Comparison of ENCODE assay signal across 8 cellular contexts in the genomic region with DNA sequence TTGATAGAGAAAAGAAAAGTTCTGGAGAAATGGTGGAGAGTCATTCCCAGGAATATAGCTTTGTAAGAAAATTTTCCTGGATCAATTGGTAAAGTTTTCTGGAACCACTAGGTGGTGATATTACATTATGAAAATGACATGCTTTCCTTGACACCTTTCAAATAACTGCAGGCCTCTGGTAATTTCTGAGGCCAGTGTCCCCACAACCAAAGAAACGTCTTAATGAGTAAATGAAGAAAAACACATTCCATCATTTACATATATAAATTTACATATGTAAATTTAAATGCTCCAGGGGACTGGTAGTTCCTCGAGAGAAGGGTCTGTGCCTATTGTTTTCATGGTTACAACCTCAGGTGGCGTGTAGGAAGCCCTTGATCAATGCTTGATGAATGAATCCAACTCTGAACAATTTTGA. TPM values are rescaled to one million over a fixed set of nuclear protein-coding genes. Genes with fewer than 3 reads are reported as not detected.
DNase-seq lines count a peak whose midpoint lies in the region; ATAC-seq and TF ChIP-seq lines count a peak whose summit lies in the region.

No MANE protein-coding gene starts in this region.

- POLR2A ChIA-PET in SK-N-SH (lab: Yijun Ruan, JAX) = interaction anchor here (1.4 kb wide), 1 partner anchor 113 kb away, joined by 3 read pairs; no protein-coding TSS in a partner anchor

- H3K27me3 ChIP-seq in SK-N-SH (ENCODE audit: insufficient read depth) = no peaks in the 10 kb centered on the region
- no peaks in the 10 kb centered on the region for H3K27me3 ChIP-seq in neural progenitor cell

- 64% methylated on average over 3 of the region's 3 CpGs for WGBS in SK-N-SH (ENCODE audit: low lambda C conversion rate)

- no peak overlapping the region for H3K27ac ChIP-seq in SK-N-SH (ENCODE audit: low read depth in 2 of 2, low read length in 1 of 2)
- H3K27ac ChIP-seq in neural progenitor cell = no peak overlapping the region

- no peak overlapping the region for H3K4me3 Mint-ChIP-seq in neural progenitor cell
- no peak overlapping the region for H3K4me3 Mint-ChIP-seq in T-helper 17 cell

- H3K27me3 Mint-ChIP-seq in neural progenitor cell (ENCODE audit: insufficient read depth, low read depth) = peaks cover 3% of the 10 kb centered on the region
- H3K27me3 Mint-ChIP-seq in T-helper 17 cell = no peaks in the 10 kb centered on the region

- DNase-seq in NCI-H510A treated with DMSO at 0.1 percent for 48 hours (lab: John Stamatoyannopoulos, UW) (peak; percentile 82), NCI-H510A (lab: John Stamatoyannopoulos, UW) (no peak), HuH-7 (ENCODE audit: low spot score) (peak; percentile 69), SK-N-SH (peak; percentile 72), fibroblast of mammary gland (ENCODE audit: low read depth) (peak; percentile 67), neural progenitor cell (ENCODE audit: low spot score) (peak; percentile 50), T-helper 17 cell (no peak), RPMI8226 (no peak)

- no peaks in the 10 kb centered on the region for H3K9me3 Mint-ChIP-seq in neural progenitor cell

- H3K9ac ChIP-seq in SK-N-SH = no peak overlapping the region
- no peak overlapping the region for H3K9ac ChIP-seq in neural progenitor cell

- H3K36me3 Mint-ChIP-seq in neural progenitor cell = no peaks in the 10 kb centered on the region
- H3K36me3 Mint-ChIP-seq in T-helper 17 cell (ENCODE audit: low read depth) = no peaks in the 10 kb centered on the region

- H2AFZ ChIP-seq in SK-N-SH (ENCODE audit: low read depth) (no peak overlapping the region), neural progenitor cell (replicated peaks) (no peak overlapping the region)

- CTCF ChIA-PET in SK-N-SH (lab: Yijun Ruan, JAX) = interaction anchor here (0.6 to 9.9 kb wide), 55 partner anchors 9 to 227 kb away, joined by 3 to 449 read pairs (median 5); a partner anchor contains a TSS

- no peak for ATAC-seq in T-helper 17 cell

- H3K9me2 ChIP-seq in SK-N-SH = no peaks in the 10 kb centered on the region

- peak; percentile 94 for TF ChIP-seq RAD21 in SK-N-SH (IDR thresholded peaks at IDR 0.05; ENCODE audit: low read length)

- H3K36me3 ChIP-seq in SK-N-SH (replicated peaks in 1 of 2; ENCODE audit: control insufficient read depth in 1 of 2, insufficient read depth in 2 of 2, low read length in 1 of 2) (no peaks in the 10 kb centered on the region), neural progenitor cell (no peaks in the 10 kb centered on the region)

- TF ChIP-seq CTCF in SK-N-SH (IDR thresholded peaks at IDR 0.05) (peak; percentile 77), fibroblast of mammary gland (conservative IDR thresholded peaks at IDR 0.05; ENCODE audit: control insufficient read depth, insufficient read depth, low read depth, low read length) (peak; percentile 52), neural progenitor cell (IDR thresholded peaks at IDR 0.05) (peak; percentile 76)

- H3F3A ChIP-seq in SK-N-SH (replicated peaks; ENCODE audit: insufficient read depth) = peaks cover 3% of the 10 kb centered on the region
- peaks cover 4% of the 10 kb centered on the region for H3F3A ChIP-seq in neural progenitor cell (ENCODE audit: low read depth)

- peaks cover 7% of the 10 kb centered on the region for H3K4me1 Mint-ChIP-seq in neural progenitor cell
- H3K4me1 Mint-ChIP-seq in T-helper 17 cell = peaks cover 6% of the 10 kb centered on the region

- no peak overlapping the region for H3K4me2 ChIP-seq in SK-N-SH
- no peak overlapping the region for H3K4me2 ChIP-seq in neural progenitor cell

- H4K20me1 ChIP-seq in SK-N-SH (ENCODE audit: insufficient read depth) = no peaks in the 10 kb centered on the region
- no peaks in the 10 kb centered on the region for H4K20me1 ChIP-seq in neural progenitor cell (ENCODE audit: low read depth)

- H3K27ac Mint-ChIP-seq in neural progenitor cell (no peak overlapping the region), T-helper 17 cell (no peak overlapping the region)

- no peak for TF ChIP-seq EP300 in SK-N-SH (IDR thresholded peaks at IDR 0.05; ENCODE audit: borderline replicate concordance in 1 of 2, low read depth in 1 of 2, low read length in 1 of 2)

- no peaks in the 10 kb centered on the region for H3K9me3 ChIP-seq in SK-N-SH
- no peaks in the 10 kb centered on the region for H3K9me3 ChIP-seq in neural progenitor cell (ENCODE audit: low read depth)
- no peaks in the 10 kb centered on the region for H3K9me3 ChIP-seq in T-helper 17 cell (ENCODE audit: control insufficient read depth, low read length, poor library complexity, severe bottlenecking)

- H3K79me2 ChIP-seq in SK-N-SH (ENCODE audit: insufficient read depth) (no peaks in the 10 kb centered on the region), neural progenitor cell (ENCODE audit: low read depth) (no peaks in the 10 kb centered on the region)

- no peak overlapping the region; a peak in 1 of 4 replicates for H3K4me3 ChIP-seq in SK-N-SH (ENCODE audit: low read depth in 2 of 2, low read length in 1 of 2)
- no peak overlapping the region for H3K4me3 ChIP-seq in fibroblast of mammary gland (ENCODE audit: control insufficient read depth, low read depth, low read length)
- no peak overlapping the region for H3K4me3 ChIP-seq in neural progenitor cell

- no peaks in the 10 kb centered on the region for H3K4me1 ChIP-seq in SK-N-SH (ENCODE audit: control insufficient read depth in 1 of 2, insufficient read depth in 2 of 2, low read depth in 1 of 2, low read length in 1 of 2)
- H3K4me1 ChIP-seq in neural progenitor cell = no peaks in the 10 kb centered on the region

TF ChIP-seq in SK-N-SH, 30 proteins besides CTCF, POLR2A, EP300 and RAD21:
- TF ChIP-seq SMC3 (IDR thresholded peaks at IDR 0.05; ENCODE audit: low read depth, low read length) = peak; percentile 95
- no peak for TF ChIP-seq TEAD4 (IDR thresholded peaks at IDR 0.05; ENCODE audit: borderline replicate concordance, insufficient read depth)

RNA-seq across cellular contexts. Expression of a gene that starts 17.2 kb away (rescaled TPM):
- polyA plus RNA-seq in SK-N-SH (2012; rRNA removed) = 50.6 and 60.7 TPM in 2 replicates
- polyA plus RNA-seq in SK-N-SH (2012; cell fraction: cytosol; rRNA removed) = 30.9 and 42.1 TPM in 2 replicates
- 66.8 and 95.4 TPM in 2 replicates for polyA plus RNA-seq in SK-N-SH (2012; cell fraction: nucleus; rRNA removed)
- total RNA-seq in neural progenitor cell (ENCODE audit: low replicate concordance) = 30.3 and 39.9 TPM in 2 replicates
- 10 to 100 TPM; 17.4 to 22.0 TPM for total RNA-seq in T-helper 17 cell

RNA-seq across cellular contexts. Expression of a gene that starts 35.8 kb away (rescaled TPM):
- 0.47 and 0.58 TPM in 2 replicates for polyA plus RNA-seq in SK-N-SH (2012; rRNA removed)
- polyA plus RNA-seq in SK-N-SH (2012; cell fraction: cytosol; rRNA removed) = 0.67 and 0.98 TPM in 2 replicates
- 0.92 and 1.2 TPM in 2 replicates for polyA plus RNA-seq in SK-N-SH (2012; cell fraction: nucleus; rRNA removed)
- total RNA-seq in neural progenitor cell (ENCODE audit: low replicate concordance) = 0.50 and 1.3 TPM in 2 replicates
- under 1 TPM; 0.47 to 0.65 TPM for total RNA-seq in T-helper 17 cell

RNA-seq across cellular contexts. Expression of a gene that starts 35.9 kb away (rescaled TPM):
- 40.1 and 48.3 TPM in 2 replicates for polyA plus RNA-seq in SK-N-SH (2012; rRNA removed)
- polyA plus RNA-seq in SK-N-SH (2012; cell fraction: cytosol; rRNA removed) = 46.8 and 48.8 TPM in 2 replicates
- polyA plus RNA-seq in SK-N-SH (2012; cell fraction: nucleus; rRNA removed) = 53.7 and 57.8 TPM in 2 replicates
- 48.2 and 57.8 TPM in 2 replicates for total RNA-seq in neural progenitor cell (ENCODE audit: low replicate concordance)
- 10 to 100 TPM; 46.6 to 63.7 TPM for total RNA-seq in T-helper 17 cell

RNA-seq across cellular contexts. Expression of a gene that starts 45.2 kb away (rescaled TPM):
- polyA plus RNA-seq in SK-N-SH (2012; rRNA removed) = 10.7 and 11.8 TPM in 2 replicates
- polyA plus RNA-seq in SK-N-SH (2012; cell fraction: cytosol; rRNA removed) = 9.5 and 9.6 TPM in 2 replicates
- 26.6 and 35.1 TPM in 2 replicates for polyA plus RNA-seq in SK-N-SH (2012; cell fraction: nucleus; rRNA removed)
- total RNA-seq in neural progenitor cell (ENCODE audit: low replicate concordance) = 17.4 and 20.8 TPM in 2 replicates
- total RNA-seq in T-helper 17 cell = 10 to 100 TPM; 19.3 to 21.8 TPM

Comparison
In these comparisons a context has a peak if more than half of its experiments do, and no peak if none do; other contexts are left out.
1. DNase-seq: peak in NCI-H510A treated with DMSO at 0.1 percent for 48 hours (single experiment), HuH-7 (single experiment), SK-N-SH (single experiment), fibroblast of mammary gland (single experiment) and neural progenitor cell (single experiment); none in NCI-H510A (single experiment), T-helper 17 cell (0 of 3) and RPMI8226 (single experiment).
2. Peak in every context shown above with its lines, with median percentiles within 50 percentile points of each other: CTCF ChIP-seq.